Comparison of ENCODE assay signal across 8 cellular contexts in the genomic region with DNA sequence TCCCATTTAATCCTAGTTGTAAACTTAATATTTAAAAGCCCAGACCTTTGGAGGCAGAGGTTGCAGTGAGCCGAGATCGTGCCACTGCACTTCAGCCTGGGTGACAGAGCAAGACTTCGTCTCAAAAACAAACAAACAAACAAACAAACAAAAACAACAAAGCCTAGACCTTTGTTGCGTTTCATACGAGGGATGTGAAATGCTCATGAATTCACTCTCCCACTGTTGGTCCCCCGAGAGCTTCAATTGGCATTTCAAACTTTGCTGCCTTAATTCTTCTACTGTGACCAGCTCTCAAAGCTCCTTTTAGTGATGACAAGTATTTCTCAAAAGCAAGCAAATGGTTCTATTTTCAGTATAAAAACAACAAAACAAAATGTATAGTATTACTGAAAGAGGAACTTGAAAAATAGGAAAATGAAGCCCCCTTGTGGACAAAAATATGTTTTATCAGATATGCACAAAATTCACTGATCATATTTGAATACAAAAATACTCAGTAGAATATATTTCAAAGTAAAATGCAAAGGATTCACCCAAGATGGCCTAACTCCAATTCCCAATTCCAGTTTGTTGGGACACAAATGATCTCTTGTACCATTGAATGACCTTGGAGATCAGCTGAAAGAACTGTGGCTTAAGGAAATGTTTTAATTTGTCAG.
DNase-seq lines count a peak whose midpoint lies in the region; ATAC-seq and TF ChIP-seq lines count a peak whose summit lies in the region.

No MANE protein-coding gene starts in this region.

- peak overlapping the region; percentile 24 for H3K4me3 Mint-ChIP-seq in activated naive CD8-positive, alpha-beta T cell
- no peak overlapping the region for H3K4me3 Mint-ChIP-seq in activated naive CD8-positive, alpha-beta T cell treated with anti-CD3 and anti-CD28 coated beads, Interleukin-2, amount 50 U/mL, for 24 hours
- H3K4me3 Mint-ChIP-seq in memory B cell = peak overlapping the region; percentile 85
- no peak overlapping the region for H3K4me3 Mint-ChIP-seq in type B pancreatic cell

- H3K27ac Mint-ChIP-seq in activated naive CD8-positive, alpha-beta T cell = no peak overlapping the region
- H3K27ac Mint-ChIP-seq in activated naive CD8-positive, alpha-beta T cell treated with anti-CD3 and anti-CD28 coated beads, Interleukin-2, amount 50 U/mL, for 24 hours = no peak overlapping the region
- H3K27ac Mint-ChIP-seq in memory B cell (peak overlapping the region; percentile 73), type B pancreatic cell (no peak overlapping the region)

- no peaks in the 10 kb centered on the region for H3K36me3 Mint-ChIP-seq in activated naive CD8-positive, alpha-beta T cell
- H3K36me3 Mint-ChIP-seq in activated naive CD8-positive, alpha-beta T cell treated with anti-CD3 and anti-CD28 coated beads, Interleukin-2, amount 50 U/mL, for 24 hours (ENCODE audit: low read depth) = no peaks in the 10 kb centered on the region
- H3K36me3 Mint-ChIP-seq in memory B cell = no peaks in the 10 kb centered on the region
- no peaks in the 10 kb centered on the region for H3K36me3 Mint-ChIP-seq in type B pancreatic cell

- DNase-seq in activated naive CD8-positive, alpha-beta T cell treated with anti-CD3 and anti-CD28 coated beads, Interleukin-2, amount 50 U/mL, for 24 hours = no peak
- peak; percentile 48 for DNase-seq in NCI-H82 (lab: John Stamatoyannopoulos, UW)
- DNase-seq in choroid plexus epithelial cell (ENCODE audit: low read depth) = peak; percentile 83
- DNase-seq in memory B cell (ENCODE audit: low spot score in 2 of 2) = peak in 1 of 2 donors; percentile 49
- no peak for DNase-seq in type B pancreatic cell (ENCODE audit: extremely low spot score, unreplicated experiment)

- H3K27me3 Mint-ChIP-seq in activated naive CD8-positive, alpha-beta T cell = peaks cover 5% of the 10 kb centered on the region
- H3K27me3 Mint-ChIP-seq in activated naive CD8-positive, alpha-beta T cell treated with anti-CD3 and anti-CD28 coated beads, Interleukin-2, amount 50 U/mL, for 24 hours = peaks cover 2% of the 10 kb centered on the region
- H3K27me3 Mint-ChIP-seq in memory B cell = peaks cover 3% of the 10 kb centered on the region
- no peaks in the 10 kb centered on the region for H3K27me3 Mint-ChIP-seq in type B pancreatic cell

- TF ChIP-seq CTCF in choroid plexus epithelial cell (conservative IDR thresholded peaks at IDR 0.05; ENCODE audit: low read depth, low read length) (peak; percentile 48), type B pancreatic cell (conservative IDR thresholded peaks at IDR 0.05) (peak; percentile 89)

- no peak for ATAC-seq in activated naive CD8-positive, alpha-beta T cell treated with anti-CD3 and anti-CD28 coated beads, Interleukin-2, amount 50 U/mL, for 24 hours
- ATAC-seq in memory B cell (ENCODE audit: low read depth) (peak; percentile 68), HG03469 (IDR thresholded peaks at IDR 0.05; ENCODE audit: unreplicated experiment) (no peak), HG03442 (IDR thresholded peaks at IDR 0.05; ENCODE audit: unreplicated experiment) (no peak)

- peak overlapping the region; percentile 32 for H3K4me3 ChIP-seq in choroid plexus epithelial cell (ENCODE audit: low read depth, low read length)

- H3K4me1 Mint-ChIP-seq in activated naive CD8-positive, alpha-beta T cell (ENCODE audit: low read depth) = peaks cover 2% of the 10 kb centered on the region
- peaks cover 8% of the 10 kb centered on the region for H3K4me1 Mint-ChIP-seq in activated naive CD8-positive, alpha-beta T cell treated with anti-CD3 and anti-CD28 coated beads, Interleukin-2, amount 50 U/mL, for 24 hours
- peaks cover 7% of the 10 kb centered on the region for H3K4me1 Mint-ChIP-seq in memory B cell
- peaks cover 32% of the 10 kb centered on the region for H3K4me1 Mint-ChIP-seq in type B pancreatic cell (ENCODE audit: unreplicated experiment)

- no peaks in the 10 kb centered on the region for H3K9me3 Mint-ChIP-seq in activated naive CD8-positive, alpha-beta T cell (ENCODE audit: low read depth)
- no peaks in the 10 kb centered on the region for H3K9me3 Mint-ChIP-seq in activated naive CD8-positive, alpha-beta T cell treated with anti-CD3 and anti-CD28 coated beads, Interleukin-2, amount 50 U/mL, for 24 hours
- H3K9me3 Mint-ChIP-seq in memory B cell = no peaks in the 10 kb centered on the region
- no peaks in the 10 kb centered on the region for H3K9me3 Mint-ChIP-seq in type B pancreatic cell

Comparison
In these comparisons a context has a peak if more than half of its experiments do, and no peak if none do; other contexts are left out.
1. H3K4me3 Mint-ChIP-seq: peak in activated naive CD8-positive, alpha-beta T cell (single experiment) and memory B cell (single experiment); none in activated naive CD8-positive, alpha-beta T cell treated with anti-CD3 and anti-CD28 coated beads, Interleukin-2, amount 50 U/mL, for 24 hours (single experiment) and type B pancreatic cell (single experiment).
2. DNase-seq: peak in NCI-H82 (single experiment) and choroid plexus epithelial cell (single experiment); none in activated naive CD8-positive, alpha-beta T cell treated with anti-CD3 and anti-CD28 coated beads, Interleukin-2, amount 50 U/mL, for 24 hours (single experiment) and type B pancreatic cell (single experiment).